In the genomic region with DNA sequence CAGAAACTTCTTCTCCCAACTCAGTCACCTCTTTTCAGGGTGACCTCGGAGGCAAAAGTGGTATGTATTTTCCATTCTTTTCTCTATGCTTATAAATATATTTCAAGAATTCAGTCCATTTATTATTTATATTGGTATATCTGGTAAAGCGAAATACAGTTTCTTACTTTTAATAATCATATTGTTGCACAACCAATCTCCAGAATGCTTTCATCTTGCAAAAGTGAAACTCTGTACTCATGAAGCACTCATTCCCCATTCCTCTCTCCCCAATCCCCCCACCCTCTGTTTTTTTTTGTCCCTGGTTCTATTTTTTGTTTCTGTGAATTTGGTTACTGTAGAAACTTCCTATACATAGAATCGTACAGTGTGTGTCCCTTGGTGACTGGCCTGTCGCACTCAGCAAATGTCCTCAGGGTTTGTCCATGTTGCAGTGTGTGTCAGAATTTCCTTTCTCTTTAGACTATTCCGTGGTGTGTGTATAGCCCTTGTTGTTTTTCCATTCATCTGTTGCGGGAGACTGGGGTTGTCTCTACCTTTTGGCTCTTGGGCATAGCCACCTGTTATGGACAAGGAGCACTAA, we compare ENCODE assay signal across 15 cellular contexts. TPM values are rescaled to one million over a fixed set of nuclear protein-coding genes. Genes with fewer than 3 reads are reported as not detected.
A peak's percentile ranks its signal among the peaks of the same experiment; 100 is the strongest.
DNase-seq lines count a peak whose midpoint lies in the region; ATAC-seq and TF ChIP-seq lines count a peak whose summit lies in the region.
"Had no signal": no experiment of that assay in that cellular context is flagged by ENCODE, and none has a peak within 500 bp of the region (broad histone marks: within the 10 kb centered on the region; RNA-seq: fewer than 3 reads in every experiment).

No MANE protein-coding gene starts in this region.

- H3K27me3 ChIP-seq in heart right ventricle, result no peaks in the 10 kb centered on the region
- H3K27me3 ChIP-seq in left ventricle myocardium inferior (ENCODE audit: low read depth), result no peaks in the 10 kb centered on the region
- H3K27me3 ChIP-seq: ovary had no signal

- H3K4me1 ChIP-seq in heart right ventricle (peaks cover 0 to 54% (median 0%) of the 10 kb centered on the region in 9 donors), left ventricle myocardium inferior (no peaks in the 10 kb centered on the region)

- TF ChIP-seq CTCF in heart right ventricle (IDR thresholded peaks at IDR 0.05) (no peak), left ventricle myocardium inferior (IDR thresholded peaks at IDR 0.05; ENCODE audit: borderline replicate concordance) (no peak)

- peak overlapping the region; percentile 58 for H3K4me3 Mint-ChIP-seq in activated naive CD8-positive, alpha-beta T cell treated with anti-CD3 and anti-CD28 coated beads, Interleukin-2, amount 50 U/mL, for 24 hours
- peak overlapping the region; percentile 61 to 69 for H3K4me3 Mint-ChIP-seq in stimulated activated naive CD8-positive, alpha-beta T cell treated with anti-CD3 and anti-CD28 coated beads, Interleukin-15, amount 100 ng/mL, for 72 hours

- peak overlapping the region; percentile 86 for H3K27ac Mint-ChIP-seq in activated naive CD8-positive, alpha-beta T cell treated with anti-CD3 and anti-CD28 coated beads, Interleukin-2, amount 50 U/mL, for 24 hours
- peak overlapping the region in 1 of 2 donors; percentile 28 for H3K27ac Mint-ChIP-seq in stimulated activated naive CD8-positive, alpha-beta T cell treated with anti-CD3 and anti-CD28 coated beads, Interleukin-15, amount 100 ng/mL, for 72 hours

- H3K9me3 Mint-ChIP-seq in activated naive CD8-positive, alpha-beta T cell treated with anti-CD3 and anti-CD28 coated beads, Interleukin-2, amount 50 U/mL, for 24 hours, result no peaks in the 10 kb centered on the region
- H3K9me3 Mint-ChIP-seq in stimulated activated naive CD8-positive, alpha-beta T cell treated with anti-CD3 and anti-CD28 coated beads, Interleukin-15, amount 100 ng/mL, for 72 hours, result no peaks in the 10 kb centered on the region

- H3K4me3 ChIP-seq in heart right ventricle (peak overlapping the region in 1 of 10 donors; percentile 5), left ventricle myocardium inferior (no peak overlapping the region)
- H3K4me3 ChIP-seq: ovary had no signal

- in situ Hi-C loops in KBM-7 (cut with MboI; ENCODE audit: low pct_unique_long_range_greater_than_20kb, low sequenced_read_pairs), result no loop called here

- DNase-seq in heart right ventricle (no peak), left ventricle myocardium inferior (no peak), NOMO-1 treated with dmso at 0.1 percent for 144 hours (lab: John Stamatoyannopoulos, UW; ENCODE audit: unreplicated experiment) (peak; percentile 33), T1000 (lab: John Stamatoyannopoulos, UW) (no peak), KBM-7 (no peak)
- no peak for DNase-seq in activated naive CD8-positive, alpha-beta T cell treated with anti-CD3 and anti-CD28 coated beads, Interleukin-2, amount 50 U/mL, for 24 hours
- DNase-seq in stimulated activated naive CD8-positive, alpha-beta T cell treated with anti-CD3 and anti-CD28 coated beads, Interleukin-15, amount 100 ng/mL, for 72 hours, result no peak
- DNase-seq: cerebellar nuclear complex, ovary, small intestine had no signal

- peaks cover 48% of the 10 kb centered on the region for H3K4me1 Mint-ChIP-seq in activated naive CD8-positive, alpha-beta T cell treated with anti-CD3 and anti-CD28 coated beads, Interleukin-2, amount 50 U/mL, for 24 hours
- peaks cover 43% of the 10 kb centered on the region for H3K4me1 Mint-ChIP-seq in stimulated activated naive CD8-positive, alpha-beta T cell treated with anti-CD3 and anti-CD28 coated beads, Interleukin-15, amount 100 ng/mL, for 72 hours

- ATAC-seq in heart right ventricle, result peak in 5 of 8 donors; percentile 21 to 78 (median 49)
- peak; percentile 8 for ATAC-seq in activated naive CD8-positive, alpha-beta T cell treated with anti-CD3 and anti-CD28 coated beads, Interleukin-2, amount 50 U/mL, for 24 hours
- no peak for ATAC-seq in stimulated activated naive CD8-positive, alpha-beta T cell treated with anti-CD3 and anti-CD28 coated beads, Interleukin-15, amount 100 ng/mL, for 72 hours
- no peak for ATAC-seq in HG03045 (IDR thresholded peaks at IDR 0.05; ENCODE audit: unreplicated experiment)
- ATAC-seq: HepG2 had no signal

- 66 to 75% methylated on average over 6 of the region's 6 CpGs for WGBS in heart right ventricle, 2 donors

- no peaks in the 10 kb centered on the region for H3K9me3 ChIP-seq in heart right ventricle
- no peaks in the 10 kb centered on the region for H3K9me3 ChIP-seq in left ventricle myocardium inferior (replicated peaks)
- H3K9me3 ChIP-seq: ovary had no signal

- intact Hi-C loops in heart right ventricle (cut with DNase I), result no loop called here
- intact Hi-C loops in left ventricle myocardium inferior (cut with micrococcal nuclease), result no loop called here

- H3K36me3 ChIP-seq in heart right ventricle (no peaks in the 10 kb centered on the region), left ventricle myocardium inferior (no peaks in the 10 kb centered on the region)
- H3K36me3 ChIP-seq: ovary had no signal

- H3K27ac ChIP-seq in heart right ventricle, result peak overlapping the region in 1 of 10 donors; percentile 74
- H3K27ac ChIP-seq in left ventricle myocardium inferior (replicated peaks), result no peak overlapping the region
- H3K27ac ChIP-seq: ovary had no signal

- H3K27me3 Mint-ChIP-seq in activated naive CD8-positive, alpha-beta T cell treated with anti-CD3 and anti-CD28 coated beads, Interleukin-2, amount 50 U/mL, for 24 hours, result no peaks in the 10 kb centered on the region
- no peaks in the 10 kb centered on the region for H3K27me3 Mint-ChIP-seq in stimulated activated naive CD8-positive, alpha-beta T cell treated with anti-CD3 and anti-CD28 coated beads, Interleukin-15, amount 100 ng/mL, for 72 hours

- H3K36me3 Mint-ChIP-seq in activated naive CD8-positive, alpha-beta T cell treated with anti-CD3 and anti-CD28 coated beads, Interleukin-2, amount 50 U/mL, for 24 hours (ENCODE audit: low read depth), result no peaks in the 10 kb centered on the region

RNA-seq across cellular contexts. Expression of a gene that starts 7.9 kb away (rescaled TPM):
- total RNA-seq in heart right ventricle (1 to 10 TPM in 5 of 10 donors, under 1 TPM in 5; 0.28 to 6.1 (median 1.0) TPM), left ventricle myocardium inferior (0.66 TPM)
- under 1 TPM; 0.37 to 0.68 TPM for polyA plus RNA-seq in heart right ventricle
- total RNA-seq: HepG2 had no signal
- polyA plus RNA-seq: HepG2 had no signal

RNA-seq across cellular contexts. Expression of a gene that starts 49.8 kb away (rescaled TPM):
- not detected for total RNA-seq in heart right ventricle
- not detected for polyA plus RNA-seq in heart right ventricle
- not detected for total RNA-seq in left ventricle myocardium inferior
- total RNA-seq: frontal cortex, H4, HepG2, ovary had no signal
- polyA plus RNA-seq: adipose tissue, HepG2, ovary, small intestine had no signal

Comparison
In these comparisons a context has a peak if more than half of its experiments do, and no peak if none do; other contexts are left out.
1. ATAC-seq: peak in heart right ventricle (5 of 8) and activated naive CD8-positive, alpha-beta T cell treated with anti-CD3 and anti-CD28 coated beads, Interleukin-2, amount 50 U/mL, for 24 hours (single experiment); none in stimulated activated naive CD8-positive, alpha-beta T cell treated with anti-CD3 and anti-CD28 coated beads, Interleukin-15, amount 100 ng/mL, for 72 hours (single experiment) and HG03045 (single experiment).